ENCODE assay signal across 10 cellular contexts in the genomic region with DNA sequence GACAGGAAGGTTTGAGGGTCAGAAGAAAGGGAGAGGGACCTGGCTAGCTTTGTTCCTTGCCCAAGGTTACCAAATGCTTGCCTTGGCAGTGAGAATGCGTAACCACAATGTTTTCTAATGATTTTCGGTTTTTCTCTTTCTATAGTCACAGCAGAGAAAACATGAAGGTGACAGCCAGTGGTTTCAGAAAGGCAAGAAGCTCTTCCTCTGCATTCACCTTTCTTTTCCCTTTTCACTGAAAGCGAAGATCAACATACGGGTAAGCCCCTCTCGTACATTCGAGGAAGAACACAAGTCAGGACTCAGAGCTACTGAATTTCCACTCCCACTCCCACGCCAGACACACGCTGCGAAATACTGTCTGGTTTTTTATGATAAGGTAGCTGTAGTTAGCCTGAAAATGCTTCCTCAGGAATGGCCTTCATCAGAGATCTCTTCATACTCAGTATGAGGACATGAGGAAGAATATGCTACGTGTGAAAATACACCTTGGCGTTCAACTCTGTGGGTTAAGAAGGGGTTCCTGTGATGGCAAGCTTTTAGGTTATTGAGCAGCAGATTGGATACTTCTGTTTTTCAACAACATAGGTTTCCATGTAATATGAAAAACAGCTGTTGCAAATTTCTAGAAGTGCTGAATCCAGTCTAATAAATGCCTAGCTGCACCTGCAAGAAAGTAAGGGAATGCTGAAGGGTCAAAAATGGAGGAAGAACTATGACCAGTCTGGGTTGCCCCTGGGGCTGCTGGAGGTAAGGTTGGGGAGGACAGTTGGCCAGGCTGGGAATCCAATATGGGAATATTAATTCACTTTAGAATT. TPM values are rescaled to one million over a fixed set of nuclear protein-coding genes. Genes with fewer than 3 reads are reported as not detected.
DNase-seq lines count a peak whose midpoint lies in the region; ATAC-seq and TF ChIP-seq lines count a peak whose summit lies in the region.
"Had no signal": no experiment of that assay in that cellular context is flagged by ENCODE, and none has a peak within 500 bp of the region (broad histone marks: within the 10 kb centered on the region; RNA-seq: fewer than 3 reads in every experiment).

No MANE protein-coding gene starts in this region.

- no peak overlapping the region for H2BK5ac ChIP-seq in mesendoderm (ENCODE audit: low read length)

- H2BK15ac ChIP-seq in mesendoderm (replicated peaks; ENCODE audit: low read depth) = no peak overlapping the region

- no peak overlapping the region for H3K56ac ChIP-seq in mesendoderm (ENCODE audit: low read length)

- H4K8ac ChIP-seq in mesendoderm (ENCODE audit: low read depth, low read length) = no peak overlapping the region

- no peak overlapping the region for H3K9ac ChIP-seq in mesendoderm (ENCODE audit: low read length)

- no peak overlapping the region for H3K4ac ChIP-seq in mesendoderm (ENCODE audit: low read depth, low read length)

- no peak overlapping the region for H3K18ac ChIP-seq in mesendoderm (ENCODE audit: low read length)

- H3K4me2 ChIP-seq in mesendoderm (ENCODE audit: low read length) = no peak overlapping the region

- no peaks in the 10 kb centered on the region for H3K4me1 ChIP-seq in mesendoderm (ENCODE audit: control insufficient read depth, low read depth, low read length)
- H3K4me1 ChIP-seq: SJSA1 had no signal

- whole genome bisulfite sequencing in mesendoderm (ENCODE audit: extremely low coverage, insufficient coverage, low lambda C conversion rate) = no CpG with 5 or more reads among the region's 11 CpGs

- H3K27ac ChIP-seq in mesendoderm (ENCODE audit: low read depth, low read length) = no peak overlapping the region
- H3K27ac ChIP-seq: SJSA1 had no signal

- H3K23ac ChIP-seq in mesendoderm (ENCODE audit: low read length) = no peak overlapping the region

- no peak overlapping the region for H2BK120ac ChIP-seq in mesendoderm (ENCODE audit: low read depth, low read length)

- no peak overlapping the region for H4K5ac ChIP-seq in mesendoderm (ENCODE audit: low read length)

- H3K79me2 ChIP-seq in mesendoderm (ENCODE audit: control insufficient read depth, insufficient read depth, low read length) = no peaks in the 10 kb centered on the region

- ATAC-seq in GM18505 (IDR thresholded peaks at IDR 0.05; ENCODE audit: unreplicated experiment) (peak; percentile 28), GM21360 (IDR thresholded peaks at IDR 0.05; ENCODE audit: unreplicated experiment) (peak; percentile 52), HG03175 (IDR thresholded peaks at IDR 0.05; ENCODE audit: unreplicated experiment) (peak; percentile 46)

- peak; percentile 25 for DNase-seq in amniotic epithelial cell (ENCODE audit: low read depth)
- no peak for DNase-seq in NCI-H446 (lab: John Stamatoyannopoulos, UW)
- DNase-seq in mesendoderm = no peak
- DNase-seq in NCI-H128 (lab: John Stamatoyannopoulos, UW; ENCODE audit: unreplicated experiment) = no peak
- DNase-seq in COLO668 (lab: John Stamatoyannopoulos, UW; ENCODE audit: unreplicated experiment) = no peak
- DNase-seq: anterior cingulate cortex had no signal

- no peaks in the 10 kb centered on the region for H3K27me3 ChIP-seq in mesendoderm (ENCODE audit: insufficient read depth, low read length, poor library complexity)
- H3K27me3 ChIP-seq: SJSA1 had no signal

- no peak overlapping the region for H3K4me3 ChIP-seq in mesendoderm (ENCODE audit: low read length)
- H3K4me3 ChIP-seq: SJSA1 had no signal

- no peak for TF ChIP-seq POLR2A in GM18505 (IDR thresholded peaks at IDR 0.05; ENCODE audit: borderline replicate concordance, extremely low read depth, insufficient read depth, insufficient read length)

- no peaks in the 10 kb centered on the region for H3K79me1 ChIP-seq in mesendoderm (ENCODE audit: low read length)

- H2AK5ac ChIP-seq in mesendoderm (ENCODE audit: low read length) = no peak overlapping the region

- H3K36me3 ChIP-seq in mesendoderm (ENCODE audit: control insufficient read depth, insufficient read depth, low read length) = no peaks in the 10 kb centered on the region
- H3K36me3 ChIP-seq: SJSA1 had no signal

RNA-seq across cellular contexts. Expression of gene CD83, which starts 7.4 kb away (rescaled TPM):
- 5.4 TPM for polyA plus RNA-seq in mesendoderm (2013, experiment 1 of 2)
- polyA plus RNA-seq in mesendoderm (2013, experiment 2 of 2) = 5.3 TPM
